In genomic region chr10:70551971-70552422, GRCh38 we compare ENCODE assay signal across 11 cellular contexts. TPM values are rescaled to one million over a fixed set of nuclear protein-coding genes. Genes with fewer than 3 reads are reported as not detected.
DNase-seq lines count a peak whose midpoint lies in the region; ATAC-seq and TF ChIP-seq lines count a peak whose summit lies in the region.
"Had no signal": no experiment of that assay in that cellular context is flagged by ENCODE, and none has a peak within 500 bp of the region (broad histone marks: within the 10 kb centered on the region; RNA-seq: fewer than 3 reads in every experiment).

No MANE protein-coding gene starts in this region.

- DNase-seq in IMR-90 (peak; percentile 94), fibroblast of gingiva (ENCODE audit: low read depth) (peak; percentile 91), mesenchymal stem cell (peak; percentile 84), transverse colon (peak; percentile 34)
- DNase-seq in naive thymus-derived CD4-positive, alpha-beta T cell: no peak
- DNase-seq: activated T-cell treated with anti-CD3 and anti-CD28 coated beads for 4 hours, cerebellar nuclear complex, hippocampal formation, KG1 had no signal

- TF ChIP-seq RAD21 in IMR-90 (IDR thresholded peaks at IDR 0.05; ENCODE audit: low read length): no peak

- H3K9ac ChIP-seq in IMR-90 (ENCODE audit: low read depth, low read length) (no peak overlapping the region), mesenchymal stem cell (ENCODE audit: low read length) (no peak overlapping the region)

- no peaks in the 10 kb centered on the region for H3K27me3 ChIP-seq in IMR-90 (ENCODE audit: control insufficient read depth, insufficient read depth, low read length)
- peaks cover 0 to 4% of the 10 kb centered on the region in 2 experiments for H3K27me3 ChIP-seq in mesenchymal stem cell (ENCODE audit: control insufficient read depth in 1 of 2, insufficient read depth in 1 of 2, low read length in 2 of 2)
- no peaks in the 10 kb centered on the region for H3K27me3 ChIP-seq in transverse colon
- H3K27me3 ChIP-seq in naive thymus-derived CD4-positive, alpha-beta T cell (ENCODE audit: control insufficient read depth in 2 of 2, insufficient read depth in 2 of 2, low read length in 2 of 2): no peaks in the 10 kb centered on the region

- H4K91ac ChIP-seq in IMR-90 (ENCODE audit: insufficient read depth, low read depth, low read length) (no peak overlapping the region), mesenchymal stem cell (ENCODE audit: low read length) (no peak overlapping the region)

- dilution Hi-C loops in IMR-90 (cut with HindIII; ENCODE audit: low sequenced_read_pairs, unreplicated experiment): no loop called here

- H3K4me1 Mint-ChIP-seq in naive thymus-derived CD4-positive, alpha-beta T cell: peaks cover 0 to 4% (median 0%) of the 10 kb centered on the region in 7 donors

- H2AFZ ChIP-seq in IMR-90 (replicated peaks; ENCODE audit: low read length, poor library complexity) (peak overlapping the region; percentile 77), mesenchymal stem cell (ENCODE audit: low read depth, low read length) (no peak overlapping the region)

- intact Hi-C loops in IMR-90 (cut with micrococcal nuclease) (loop anchor here (2.0 to 5.0 kb wide), 3 partner anchors 67 to 265 kb away; partner anchors contain the start of gene ADAMTS14), transverse colon (cut with DNase I; ENCODE audit: low total_unique reads) (no loop called here)
- intact Hi-C loops in naive thymus-derived CD4-positive, alpha-beta T cell (cut with micrococcal nuclease): no loop called here

- H3K79me1 ChIP-seq in IMR-90 (ENCODE audit: low read depth in 1 of 2, low read length in 2 of 2) (no peaks in the 10 kb centered on the region), mesenchymal stem cell (replicated peaks; ENCODE audit: low read length, poor library complexity, severe bottlenecking) (no peaks in the 10 kb centered on the region)

- CTCF ChIA-PET in IMR-90 (lab: Yijun Ruan, JAX): interaction anchor here (0.8 to 1.4 kb wide), 3 partner anchors 90 to 332 kb away, joined by 3 read pairs; no protein-coding TSS in a partner anchor
- CTCF ChIA-PET in naive thymus-derived CD4-positive, alpha-beta T cell (lab: Charles Lee): interaction anchor here (0.6 to 5.2 kb wide), 7 partner anchors 10 to 1906 kb away, joined by 3 to 23 read pairs (median 6); no protein-coding TSS in a partner anchor

- peak overlapping the region; percentile 54 for H2BK120ac ChIP-seq in IMR-90 (ENCODE audit: low read depth, low read length)
- H2BK120ac ChIP-seq in mesenchymal stem cell (ENCODE audit: low read depth, low read length): no peak overlapping the region

- H3K4me1 ChIP-seq in IMR-90 (ENCODE audit: control insufficient read depth, insufficient read depth, low read length): peaks cover 9% of the 10 kb centered on the region
- H3K4me1 ChIP-seq in mesenchymal stem cell (ENCODE audit: control insufficient read depth, insufficient read depth, low read depth, low read length): peaks cover 19% of the 10 kb centered on the region
- H3K4me1 ChIP-seq in transverse colon: no peaks in the 10 kb centered on the region
- H3K4me1 ChIP-seq in naive thymus-derived CD4-positive, alpha-beta T cell (ENCODE audit: control insufficient read depth in 2 of 2, insufficient read depth in 2 of 2, low read length in 2 of 2): no peaks in the 10 kb centered on the region

- no peak for TF ChIP-seq CTCF in IMR-90 (conservative IDR thresholded peaks at IDR 0.05; ENCODE audit: low read depth, low read length)
- no peak for TF ChIP-seq CTCF in transverse colon (IDR thresholded peaks at IDR 0.05)

- H3K4me2 ChIP-seq in IMR-90 (ENCODE audit: low read depth, low read length): peak overlapping the region; percentile 35
- H3K4me2 ChIP-seq in mesenchymal stem cell (ENCODE audit: low read length, poor library complexity, severe bottlenecking): peak overlapping the region; percentile 19

- H3K36me3 Mint-ChIP-seq in naive thymus-derived CD4-positive, alpha-beta T cell: no peaks in the 10 kb centered on the region

- H2BK5ac ChIP-seq in IMR-90 (ENCODE audit: low read depth, low read length, poor library complexity, severe bottlenecking): no peak overlapping the region
- H2BK5ac ChIP-seq in mesenchymal stem cell (ENCODE audit: low read depth, low read length, poor library complexity, severe bottlenecking): peak overlapping the region; percentile 19

- H2BK15ac ChIP-seq in IMR-90 (ENCODE audit: low read depth, low read length) (0 out of 3 replicates have a peak overlapping the region, but pooled peaks have one; percentile 8), mesenchymal stem cell (ENCODE audit: low read depth, poor library complexity, severe bottlenecking) (no peak overlapping the region)

- H2BK12ac ChIP-seq in mesenchymal stem cell (ENCODE audit: low read length in 2 of 2): no peak overlapping the region

- peak overlapping the region; percentile 44; the same call in 1 of the 2 replicates for H3K56ac ChIP-seq in IMR-90 (ENCODE audit: extremely low read depth, insufficient read depth, low read length)

- no TSS peak for BruUV-seq in IMR-90 (replicated peaks; lab: Mats Ljungman, UMichigan)

- no peaks in the 10 kb centered on the region for H3K9me3 ChIP-seq in IMR-90 (ENCODE audit: control insufficient read depth, insufficient read depth, low read length)
- H3K9me3 ChIP-seq in mesenchymal stem cell (ENCODE audit: control insufficient read depth, low read length): no peaks in the 10 kb centered on the region
- no peaks in the 10 kb centered on the region for H3K9me3 ChIP-seq in transverse colon
- H3K9me3 ChIP-seq in naive thymus-derived CD4-positive, alpha-beta T cell (ENCODE audit: control insufficient read depth in 2 of 3, low read length in 3 of 3): no peaks in the 10 kb centered on the region

- WGBS in IMR-90 (ENCODE audit: extremely low coverage in 2 of 2, insufficient read length in 1 of 2), 2 experiments: 27% methylated on average over 12 of the region's 19 CpGs; no CpG with 5 or more reads in 1 of the 2 experiments
- WGBS in mesenchymal stem cell: 57% methylated on average over 16 of the region's 19 CpGs
- WGBS in transverse colon (ENCODE audit: low coverage in 1 of 2), 2 donors: 81 to 82% methylated on average over 11 to 19 of the region's 19 CpGs

- H3K14ac ChIP-seq in IMR-90 (replicated peaks; ENCODE audit: low read depth, low read length) (0 out of 2 replicates have a peak overlapping the region, but pooled peaks have one; percentile 29), mesenchymal stem cell (ENCODE audit: low read length in 2 of 2) (no peak overlapping the region)

- peaks cover 11% of the 10 kb centered on the region for H3K9me1 ChIP-seq in IMR-90 (ENCODE audit: insufficient read depth, low read length)

- no peak overlapping the region for H3K23ac ChIP-seq in IMR-90 (ENCODE audit: low read depth, low read length)
- H3K23ac ChIP-seq in mesenchymal stem cell (ENCODE audit: low read length in 2 of 2): no peak overlapping the region

- H4K5ac ChIP-seq in IMR-90 (ENCODE audit: low read depth, low read length): no peak overlapping the region

- ATAC-seq in IMR-90 (ENCODE audit: low read depth) (peak; percentile 92), GM19467 (IDR thresholded peaks at IDR 0.05; ENCODE audit: unreplicated experiment) (no peak), GM19023 (IDR thresholded peaks at IDR 0.05; ENCODE audit: unreplicated experiment) (no peak)
- no peak for ATAC-seq in naive thymus-derived CD4-positive, alpha-beta T cell

- no peak for TF ChIP-seq EP300 in transverse colon (IDR thresholded peaks at IDR 0.05; ENCODE audit: low read depth)

- H2AK5ac ChIP-seq in IMR-90 (ENCODE audit: low read depth, low read length) (peak overlapping the region; percentile 25; the same call in 1 of the 2 replicates), mesenchymal stem cell (ENCODE audit: low read length, severe bottlenecking) (no peak overlapping the region)

- H2AK9ac ChIP-seq in IMR-90 (replicated peaks; ENCODE audit: low read depth, low read length, poor library complexity): peak overlapping the region; percentile 57

- H3K27me3 Mint-ChIP-seq in naive thymus-derived CD4-positive, alpha-beta T cell: no peaks in the 10 kb centered on the region

- in situ Hi-C loops in IMR-90 (cut with MboI; ENCODE audit: low sequenced_read_pairs) (loop anchor here (5.0 kb wide), 1 partner anchor 330 kb away; no protein-coding TSS in a partner anchor), transverse colon (cut with MboI; ENCODE audit: low pct_ligation_motif_present in 1 of 4, low pct_unique_long_range_greater_than_20kb in 1 of 4, low sequenced_read_pairs in 3 of 4) (loop anchor here in 3 of 4 donors (5.0 to 10.0 kb wide), 3 partner anchors 203 to 210 kb away; no protein-coding TSS in a partner anchor)

- H4K8ac ChIP-seq in IMR-90 (ENCODE audit: low read depth in 2 of 2, low read length in 2 of 2) (peak overlapping the region in 1 of 2 experiments; percentile 43; a peak in 1 of 4 replicates), mesenchymal stem cell (ENCODE audit: low read length) (peak overlapping the region; percentile 39)

- peak overlapping the region; percentile 35; the same call in 1 of the 2 replicates for H3K27ac ChIP-seq in IMR-90 (ENCODE audit: insufficient read depth, low read length)
- H3K27ac ChIP-seq in mesenchymal stem cell (ENCODE audit: low read length, poor library complexity, severe bottlenecking): peak overlapping the region; percentile 87
- H3K27ac ChIP-seq in transverse colon: peak overlapping the region in 3 of 4 donors; percentile 27 to 51 (median 36)
- H3K27ac ChIP-seq in naive thymus-derived CD4-positive, alpha-beta T cell (ENCODE audit: low read depth, low read length): no peak overlapping the region

- H3K4me3 ChIP-seq in IMR-90 (ENCODE audit: insufficient read depth, low read depth, low read length): no peak overlapping the region
- no peak overlapping the region for H3K4me3 ChIP-seq in mesenchymal stem cell (ENCODE audit: insufficient read depth in 1 of 2, low read depth in 1 of 2, low read length in 2 of 2)
- no peak overlapping the region for H3K4me3 ChIP-seq in transverse colon
- no peak overlapping the region for H3K4me3 ChIP-seq in naive thymus-derived CD4-positive, alpha-beta T cell (ENCODE audit: low read length)

- POLR2A ChIA-PET in IMR-90 (lab: Charles Lee; ENCODE audit: unreplicated experiment): no interaction called here
- POLR2A ChIA-PET in naive thymus-derived CD4-positive, alpha-beta T cell (lab: Charles Lee): no interaction called here

- H3K4ac ChIP-seq in IMR-90 (ENCODE audit: low read depth, low read length) (peak overlapping the region; percentile 63), mesenchymal stem cell (ENCODE audit: low read depth in 1 of 2, low read length in 2 of 2) (no peak overlapping the region)

- no peaks in the 10 kb centered on the region for H3K9me3 Mint-ChIP-seq in naive thymus-derived CD4-positive, alpha-beta T cell

- no peak overlapping the region for H3K27ac Mint-ChIP-seq in naive thymus-derived CD4-positive, alpha-beta T cell

- H3K36me3 ChIP-seq in IMR-90 (ENCODE audit: control insufficient read depth, insufficient read depth, low read length): no peaks in the 10 kb centered on the region
- no peaks in the 10 kb centered on the region for H3K36me3 ChIP-seq in mesenchymal stem cell (ENCODE audit: control insufficient read depth in 1 of 2, insufficient read depth in 2 of 2, low read depth in 1 of 2, low read length in 2 of 2)
- H3K36me3 ChIP-seq in transverse colon: no peaks in the 10 kb centered on the region
- H3K36me3 ChIP-seq in naive thymus-derived CD4-positive, alpha-beta T cell (ENCODE audit: control insufficient read depth in 2 of 3, insufficient read depth in 3 of 3, low read length in 3 of 3): no peaks in the 10 kb centered on the region

- peak overlapping the region; percentile 41 for H2BK20ac ChIP-seq in IMR-90 (ENCODE audit: low read depth, low read length)

- H3K18ac ChIP-seq in IMR-90 (ENCODE audit: low read depth, low read length) (no peak overlapping the region), mesenchymal stem cell (ENCODE audit: low read depth in 1 of 2, low read length in 2 of 2) (no peak overlapping the region)

- TF ChIP-seq POLR2A in IMR-90 (IDR thresholded peaks at IDR 0.05; ENCODE audit: low read depth, low read length) (no peak), transverse colon (IDR thresholded peaks at IDR 0.05) (no peak)

- no peak overlapping the region for H3K4me3 Mint-ChIP-seq in naive thymus-derived CD4-positive, alpha-beta T cell

- no peaks in the 10 kb centered on the region for H4K20me1 ChIP-seq in IMR-90 (ENCODE audit: insufficient read depth, low read length)

RNA-seq across cellular contexts. Expression of gene PRF1, which starts 50.5 kb away (rescaled TPM):
- not detected in 2 replicates for total RNA-seq in IMR-90 (2012; rRNA removed)
- not detected in 2 replicates for polyA plus RNA-seq in IMR-90 (2012; rRNA removed)
- polyA plus RNA-seq in IMR-90 (2012; cell fraction: cytosol; rRNA removed): not detected in 2 replicates
- polyA plus RNA-seq in IMR-90 (2012; cell fraction: nucleus; rRNA removed; ENCODE audit: low replicate concordance): not detected in 2 replicates
- not detected for polyA plus RNA-seq in mesenchymal stem cell (2013, experiment 1 of 2)
- not detected for polyA plus RNA-seq in mesenchymal stem cell (2013, experiment 2 of 2)
- 10 to 100 TPM in 1 of 4 donors, 1 to 10 TPM in 2, under 1 TPM in 1; 0.80 to 12.7 (median 6.0) TPM for total RNA-seq in transverse colon
- 100 to 1,000 TPM in 2 of 5 experiments, 10 to 100 TPM in 2, 1 to 10 TPM in 1; 8.1 to 198 (median 30.7) TPM for total RNA-seq in naive thymus-derived CD4-positive, alpha-beta T cell
- polyA plus RNA-seq in naive thymus-derived CD4-positive, alpha-beta T cell: 10 to 100 TPM; 19.3 to 27.6 TPM

Comparison
In these comparisons a context has a peak if more than half of its experiments do, and no peak if none do; other contexts are left out.
1. DNase-seq: peak in IMR-90 (single experiment), fibroblast of gingiva (single experiment), mesenchymal stem cell (single experiment) and transverse colon (single experiment); none in naive thymus-derived CD4-positive, alpha-beta T cell (0 of 9).